In the genomic region with DNA sequence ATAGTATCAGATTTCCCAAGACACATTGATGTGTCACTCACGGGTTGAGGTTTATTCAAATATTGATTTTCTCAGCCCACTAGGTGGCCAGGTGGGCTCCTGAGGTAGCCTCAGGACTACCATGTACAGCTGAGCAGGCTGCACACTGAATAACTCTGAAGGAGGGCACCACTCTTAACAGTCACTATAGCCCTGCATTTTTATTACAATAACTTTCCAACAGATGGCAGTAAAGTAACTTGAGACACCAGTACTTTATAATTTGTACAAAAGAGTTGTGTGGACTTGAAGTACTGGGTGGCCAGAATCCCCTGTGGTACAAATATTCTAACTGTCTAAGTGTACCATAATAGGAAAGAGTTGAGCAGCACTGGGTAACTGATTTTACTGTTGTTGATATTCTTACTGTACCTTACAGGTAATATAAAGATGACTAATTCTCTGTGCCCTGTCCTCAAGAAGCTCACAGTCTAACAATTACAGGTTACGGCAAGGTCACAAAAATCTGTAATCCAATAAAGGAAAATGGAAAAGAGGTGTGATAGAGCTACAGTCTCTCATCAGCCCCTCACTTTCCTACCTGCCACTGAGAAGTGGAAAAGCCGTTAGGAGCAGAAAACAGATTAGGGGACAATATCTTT, we compare ENCODE assay signal across 1 cellular context.
TF ChIP-seq lines count a peak whose summit lies in the region.

No MANE protein-coding gene starts in this region.

TF ChIP-seq in GM23338, 12 proteins besides CTCF, POLR2A, EP300 and RAD21 (continued from another document):
- TF ChIP-seq, protein P1, sequence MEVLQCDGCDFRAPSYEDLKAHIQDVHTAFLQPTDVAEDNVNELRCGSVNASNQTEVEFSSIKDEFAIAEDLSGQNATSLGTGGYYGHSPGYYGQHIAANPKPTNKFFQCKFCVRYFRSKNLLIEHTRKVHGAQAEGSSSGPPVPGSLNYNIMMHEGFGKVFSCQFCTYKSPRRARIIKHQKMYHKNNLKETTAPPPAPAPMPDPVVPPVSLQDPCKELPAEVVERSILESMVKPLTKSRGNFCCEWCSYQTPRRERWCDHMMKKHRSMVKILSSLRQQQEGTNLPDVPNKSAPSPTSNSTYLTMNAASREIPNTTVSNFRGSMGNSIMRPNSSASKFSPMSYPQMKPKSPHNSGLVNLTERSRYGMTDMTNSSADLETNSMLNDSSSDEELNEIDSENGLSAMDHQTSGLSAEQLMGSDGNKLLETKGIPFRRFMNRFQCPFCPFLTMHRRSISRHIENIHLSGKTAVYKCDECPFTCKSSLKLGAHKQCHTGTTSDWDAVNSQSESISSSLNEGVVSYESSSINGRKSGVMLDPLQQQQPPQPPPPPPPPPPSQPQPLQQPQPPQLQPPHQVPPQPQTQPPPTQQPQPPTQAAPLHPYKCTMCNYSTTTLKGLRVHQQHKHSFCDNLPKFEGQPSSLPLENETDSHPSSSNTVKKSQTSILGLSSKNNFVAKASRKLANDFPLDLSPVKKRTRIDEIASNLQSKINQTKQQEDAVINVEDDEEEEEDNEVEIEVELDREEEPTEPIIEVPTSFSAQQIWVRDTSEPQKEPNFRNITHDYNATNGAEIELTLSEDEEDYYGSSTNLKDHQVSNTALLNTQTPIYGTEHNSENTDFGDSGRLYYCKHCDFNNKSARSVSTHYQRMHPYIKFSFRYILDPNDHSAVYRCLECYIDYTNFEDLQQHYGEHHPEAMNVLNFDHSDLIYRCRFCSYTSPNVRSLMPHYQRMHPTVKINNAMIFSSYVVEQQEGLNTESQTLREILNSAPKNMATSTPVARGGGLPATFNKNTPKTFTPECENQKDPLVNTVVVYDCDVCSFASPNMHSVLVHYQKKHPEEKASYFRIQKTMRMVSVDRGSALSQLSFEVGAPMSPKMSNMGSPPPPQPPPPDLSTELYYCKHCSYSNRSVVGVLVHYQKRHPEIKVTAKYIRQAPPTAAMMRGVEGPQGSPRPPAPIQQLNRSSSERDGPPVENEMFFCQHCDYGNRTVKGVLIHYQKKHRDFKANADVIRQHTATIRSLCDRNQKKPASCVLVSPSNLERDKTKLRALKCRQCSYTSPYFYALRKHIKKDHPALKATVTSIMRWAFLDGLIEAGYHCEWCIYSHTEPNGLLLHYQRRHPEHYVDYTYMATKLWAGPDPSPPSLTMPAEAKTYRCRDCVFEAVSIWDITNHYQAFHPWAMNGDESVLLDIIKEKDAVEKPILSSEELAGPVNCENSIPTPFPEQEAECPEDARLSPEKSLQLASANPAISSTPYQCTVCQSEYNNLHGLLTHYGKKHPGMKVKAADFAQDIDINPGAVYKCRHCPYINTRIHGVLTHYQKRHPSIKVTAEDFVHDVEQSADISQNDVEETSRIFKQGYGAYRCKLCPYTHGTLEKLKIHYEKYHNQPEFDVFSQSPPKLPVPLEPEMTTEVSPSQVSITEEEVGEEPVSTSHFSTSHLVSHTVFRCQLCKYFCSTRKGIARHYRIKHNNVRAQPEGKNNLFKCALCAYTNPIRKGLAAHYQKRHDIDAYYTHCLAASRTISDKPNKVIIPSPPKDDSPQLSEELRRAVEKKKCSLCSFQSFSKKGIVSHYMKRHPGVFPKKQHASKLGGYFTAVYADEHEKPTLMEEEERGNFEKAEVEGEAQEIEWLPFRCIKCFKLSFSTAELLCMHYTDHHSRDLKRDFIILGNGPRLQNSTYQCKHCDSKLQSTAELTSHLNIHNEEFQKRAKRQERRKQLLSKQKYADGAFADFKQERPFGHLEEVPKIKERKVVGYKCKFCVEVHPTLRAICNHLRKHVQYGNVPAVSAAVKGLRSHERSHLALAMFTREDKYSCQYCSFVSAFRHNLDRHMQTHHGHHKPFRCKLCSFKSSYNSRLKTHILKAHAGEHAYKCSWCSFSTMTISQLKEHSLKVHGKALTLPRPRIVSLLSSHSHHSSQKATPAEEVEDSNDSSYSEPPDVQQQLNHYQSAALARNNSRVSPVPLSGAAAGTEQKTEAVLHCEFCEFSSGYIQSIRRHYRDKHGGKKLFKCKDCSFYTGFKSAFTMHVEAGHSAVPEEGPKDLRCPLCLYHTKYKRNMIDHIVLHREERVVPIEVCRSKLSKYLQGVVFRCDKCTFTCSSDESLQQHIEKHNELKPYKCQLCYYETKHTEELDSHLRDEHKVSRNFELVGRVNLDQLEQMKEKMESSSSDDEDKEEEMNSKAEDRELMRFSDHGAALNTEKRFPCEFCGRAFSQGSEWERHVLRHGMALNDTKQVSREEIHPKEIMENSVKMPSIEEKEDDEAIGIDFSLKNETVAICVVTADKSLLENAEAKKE (CRISPR knock-in tag; IDR thresholded peaks at IDR 0.05) = no peak
- TF ChIP-seq NANOG (IDR thresholded peaks at IDR 0.05; ENCODE audit: borderline replicate concordance) (no peak), POLR2AphosphoS5 (IDR thresholded peaks at IDR 0.05; ENCODE audit: low read depth) (no peak), JUNB (IDR thresholded peaks at IDR 0.05; ENCODE audit: unreplicated experiment) (no peak), ZNF331 (CRISPR knock-in tag; IDR thresholded peaks at IDR 0.05; ENCODE audit: low read depth) (no peak)
